ENCODE assay signal across 8 cellular contexts in genomic region chr18:62717059-62717849, GRCh38. TPM values are rescaled to one million over a fixed set of nuclear protein-coding genes. Genes with fewer than 3 reads are reported as not detected.
A peak's percentile ranks its signal among the peaks of the same experiment; 100 is the strongest.
DNase-seq lines count a peak whose midpoint lies in the region; FAIRE-seq and TF ChIP-seq lines count a peak whose summit lies in the region.

No MANE protein-coding gene starts in this region.

- no peak for FAIRE-seq in D721Med (lab: Jason Lieb, UNC)

- TF ChIP-seq CTCF in adrenal gland (IDR thresholded peaks at IDR 0.05) (no peak), hepatocyte (IDR thresholded peaks at IDR 0.05; ENCODE audit: poor library complexity) (no peak), D721Med (IDR thresholded peaks at IDR 0.05; ENCODE audit: insufficient read depth, missing control alignments) (no peak)

- H3K79me2 ChIP-seq in hepatocyte = peaks cover 52% of the 10 kb centered on the region

- DNase-seq in DMS153 treated with DMSO at 0.1 percent for 48 hours (lab: John Stamatoyannopoulos, UW; ENCODE audit: unreplicated experiment) = peak; percentile 90
- peak; percentile 50 for DNase-seq in LHCN-M2 (ENCODE audit: low read depth)
- DNase-seq in SKM-1 treated with dmso at 0.1 percent for 144 hours (lab: John Stamatoyannopoulos, UW; ENCODE audit: unreplicated experiment) = peak; percentile 43
- DNase-seq in adrenal gland = peak; percentile 22 to 56 (median 38)
- DNase-seq in hepatocyte (ENCODE audit: low spot score) = peak; percentile 60
- peak; percentile 81 for DNase-seq in renal cortical epithelial cell (ENCODE audit: low read depth)
- DNase-seq in cortex of kidney (lab: John Stamatoyannopoulos, UW) = no peak
- DNase-seq in D721Med (ENCODE audit: insufficient read length, low spot score) = no peak

- peak overlapping the region; percentile 23 for H2AFZ ChIP-seq in hepatocyte

- H3K9me2 ChIP-seq in hepatocyte (replicated peaks; ENCODE audit: insufficient read depth) = no peaks in the 10 kb centered on the region

- 1 to 2% (median 1%) methylated on average over 13 to 24 of the region's 24 CpGs for WGBS in adrenal gland, 4 donors
- WGBS in hepatocyte (ENCODE audit: low lambda C conversion rate, missing lambda C conversion rate) = under 1% methylated on average over 15 of the region's 24 CpGs

- peak overlapping the region; percentile 43 to 93 (median 68) for H3K4me3 ChIP-seq in adrenal gland
- H3K4me3 ChIP-seq in hepatocyte = peak overlapping the region; percentile 33

- peak in 1 of 2 donors; percentile 33 for TF ChIP-seq POLR2A in adrenal gland (IDR thresholded peaks at IDR 0.05)

- H4K20me1 ChIP-seq in hepatocyte (ENCODE audit: insufficient read depth, poor library complexity, severe bottlenecking) = peaks cover 12% of the 10 kb centered on the region

- H3K4me2 ChIP-seq in hepatocyte = peak overlapping the region; percentile 78

- no peaks in the 10 kb centered on the region for H3K36me3 ChIP-seq in adrenal gland (replicated peaks in 1 of 2)
- H3K36me3 ChIP-seq in hepatocyte (replicated peaks; ENCODE audit: insufficient read depth, low read depth) = no peaks in the 10 kb centered on the region

- H3K27ac ChIP-seq in adrenal gland (peak overlapping the region; percentile 14 to 94 (median 92)), hepatocyte (peak overlapping the region; percentile 81)

- H3K4me1 ChIP-seq in adrenal gland (replicated peaks in 1 of 2) (peaks cover 8 to 24% of the 10 kb centered on the region in 2 donors), hepatocyte (ENCODE audit: insufficient read depth) (peaks cover 5% of the 10 kb centered on the region)

- intact Hi-C loops in adrenal gland (cut with DNase I) = loop anchor here (5.0 to 10.0 kb wide), 3 partner anchors 138 to 698 kb away; no protein-coding TSS in a partner anchor

- H3K27me3 ChIP-seq in adrenal gland = no peaks in the 10 kb centered on the region
- H3K27me3 ChIP-seq in hepatocyte = no peaks in the 10 kb centered on the region

- H3K9me3 ChIP-seq in adrenal gland (replicated peaks in 1 of 3) (no peaks in the 10 kb centered on the region), hepatocyte (ENCODE audit: low read depth) (no peaks in the 10 kb centered on the region)

RNA-seq across cellular contexts. Expression of gene PHLPP1, which starts 1.9 kb away (rescaled TPM):
- 8.5 and 9.6 TPM in 2 replicates for total RNA-seq in LHCN-M2 (2014; rRNA removed)
- polyA plus RNA-seq in LHCN-M2 (2012) = 2.9 TPM
- 10 to 100 TPM; 20.9 to 61.6 (median 48.8) TPM for total RNA-seq in adrenal gland
- 10 to 100 TPM; 13.8 to 20.9 (median 16.3) TPM for polyA plus RNA-seq in adrenal gland
- total RNA-seq in hepatocyte = 12.6 and 14.3 TPM in 2 replicates
- 7.3 and 7.4 TPM in 2 replicates for polyA plus RNA-seq in hepatocyte
- total RNA-seq in renal cortical epithelial cell = 9.2 and 13.2 TPM in 2 replicates

Comparison
In these comparisons a context has a peak if more than half of its experiments do, and no peak if none do; other contexts are left out.
1. DNase-seq: peak in DMS153 treated with DMSO at 0.1 percent for 48 hours (single experiment), LHCN-M2 (single experiment), SKM-1 treated with dmso at 0.1 percent for 144 hours (single experiment), adrenal gland (7 of 7), hepatocyte (single experiment) and renal cortical epithelial cell (single experiment); none in cortex of kidney (single experiment) and D721Med (single experiment).